ENCODE assay signal across 1 cellular context in genomic region chr17:81400154-81400938, GRCh38.
TF ChIP-seq lines count a peak whose summit lies in the region.

No MANE protein-coding gene starts in this region.

TF ChIP-seq in GM12878, 131 proteins besides CTCF, POLR2A, EP300 and RAD21 (continued from another document):
- TF ChIP-seq, protein P1, sequence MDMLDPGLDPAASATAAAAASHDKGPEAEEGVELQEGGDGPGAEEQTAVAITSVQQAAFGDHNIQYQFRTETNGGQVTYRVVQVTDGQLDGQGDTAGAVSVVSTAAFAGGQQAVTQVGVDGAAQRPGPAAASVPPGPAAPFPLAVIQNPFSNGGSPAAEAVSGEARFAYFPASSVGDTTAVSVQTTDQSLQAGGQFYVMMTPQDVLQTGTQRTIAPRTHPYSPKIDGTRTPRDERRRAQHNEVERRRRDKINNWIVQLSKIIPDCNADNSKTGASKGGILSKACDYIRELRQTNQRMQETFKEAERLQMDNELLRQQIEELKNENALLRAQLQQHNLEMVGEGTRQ (IDR thresholded peaks at IDR 0.05; ENCODE audit: borderline replicate concordance, low read depth, low read length) = no peak
- TF ChIP-seq ZNF24 (IDR thresholded peaks at IDR 0.05) (no peak), CHD2 (IDR thresholded peaks at IDR 0.05; ENCODE audit: borderline replicate concordance, low read depth, low read length) (no peak)
